Comparison of ENCODE assay signal across 17 cellular contexts in genomic region chr5:6847896-6848295, GRCh38.
DNase-seq lines count a peak whose midpoint lies in the region; ATAC-seq lines count a peak whose summit lies in the region.
"Had no signal": no experiment of that assay in that cellular context is flagged by ENCODE, and none has a peak within 500 bp of the region (broad histone marks: within the 10 kb centered on the region; RNA-seq: fewer than 3 reads in every experiment).

No MANE protein-coding gene starts in this region.

- H3K4me1 Mint-ChIP-seq in activated naive CD8-positive, alpha-beta T cell (ENCODE audit: low read depth): peaks cover 8% of the 10 kb centered on the region
- peaks cover 1% of the 10 kb centered on the region for H3K4me1 Mint-ChIP-seq in activated naive CD8-positive, alpha-beta T cell treated with anti-CD3 and anti-CD28 coated beads, Interleukin-2, amount 50 U/mL, for 24 hours
- peaks cover 12% of the 10 kb centered on the region for H3K4me1 Mint-ChIP-seq in T-helper 2 cell treated with Interferon-gamma antibody and Interleukin-4, amounts not matched to agents 5 μg/mL and 100 μg/mL, for 36 hours (ENCODE audit: low read depth)

- H3K36me3 Mint-ChIP-seq in activated naive CD8-positive, alpha-beta T cell: no peaks in the 10 kb centered on the region
- H3K36me3 Mint-ChIP-seq in activated naive CD8-positive, alpha-beta T cell treated with anti-CD3 and anti-CD28 coated beads, Interleukin-2, amount 50 U/mL, for 24 hours (ENCODE audit: low read depth): no peaks in the 10 kb centered on the region
- no peaks in the 10 kb centered on the region for H3K36me3 Mint-ChIP-seq in T-helper 2 cell treated with Interferon-gamma antibody and Interleukin-4, amounts not matched to agents 5 μg/mL and 100 μg/mL, for 36 hours (ENCODE audit: low read depth)

- H3K27ac Mint-ChIP-seq in activated naive CD8-positive, alpha-beta T cell: peak overlapping the region; percentile 4
- H3K27ac Mint-ChIP-seq in activated naive CD8-positive, alpha-beta T cell treated with anti-CD3 and anti-CD28 coated beads, Interleukin-2, amount 50 U/mL, for 24 hours: no peak overlapping the region
- H3K27ac Mint-ChIP-seq in T-helper 2 cell treated with Interferon-gamma antibody and Interleukin-4, amounts not matched to agents 5 μg/mL and 100 μg/mL, for 36 hours: no peak overlapping the region

- ATAC-seq in activated naive CD8-positive, alpha-beta T cell treated with anti-CD3 and anti-CD28 coated beads, Interleukin-2, amount 50 U/mL, for 24 hours: no peak
- ATAC-seq in HG03354 (IDR thresholded peaks at IDR 0.05; ENCODE audit: poor library complexity, severe bottlenecking, unreplicated experiment): peak; percentile 60
- no peak for ATAC-seq in Right ventricle myocardium superior (ENCODE audit: poor library complexity)
- ATAC-seq: A549, HCT116, K562 had no signal

- no peak overlapping the region for H3K4me3 Mint-ChIP-seq in activated naive CD8-positive, alpha-beta T cell
- no peak overlapping the region for H3K4me3 Mint-ChIP-seq in activated naive CD8-positive, alpha-beta T cell treated with anti-CD3 and anti-CD28 coated beads, Interleukin-2, amount 50 U/mL, for 24 hours
- H3K4me3 Mint-ChIP-seq in T-helper 2 cell treated with Interferon-gamma antibody and Interleukin-4, amounts not matched to agents 5 μg/mL and 100 μg/mL, for 36 hours: peak overlapping the region; percentile 2

- peaks cover 7% of the 10 kb centered on the region for H3K9me3 Mint-ChIP-seq in activated naive CD8-positive, alpha-beta T cell (ENCODE audit: low read depth)
- H3K9me3 Mint-ChIP-seq in activated naive CD8-positive, alpha-beta T cell treated with anti-CD3 and anti-CD28 coated beads, Interleukin-2, amount 50 U/mL, for 24 hours: peaks cover 9% of the 10 kb centered on the region
- H3K9me3 Mint-ChIP-seq in T-helper 2 cell treated with Interferon-gamma antibody and Interleukin-4, amounts not matched to agents 5 μg/mL and 100 μg/mL, for 36 hours: peaks cover 7% of the 10 kb centered on the region

- no peak for DNase-seq in activated naive CD8-positive, alpha-beta T cell treated with anti-CD3 and anti-CD28 coated beads, Interleukin-2, amount 50 U/mL, for 24 hours
- DNase-seq in T-helper 2 cell treated with Interferon-gamma antibody and Interleukin-4, amounts not matched to agents 5 μg/mL and 100 μg/mL, for 36 hours (ENCODE audit: low spot score): no peak
- DNase-seq in NCI-H128 (lab: John Stamatoyannopoulos, UW; ENCODE audit: unreplicated experiment): no peak
- no peak for DNase-seq in NCI-H446 treated with DMSO at 0.1 percent for 48 hours (lab: John Stamatoyannopoulos, UW)
- DNase-seq in Right ventricle myocardium superior: no peak
- no peak for DNase-seq in stimulated activated CD4-positive, alpha-beta T cell treated with anti-CD3 and anti-CD28 coated beads, Interleukin-2, amount 100 ng/mL, for 48 hours
- DNase-seq: GM23248, NCI-H1048, NCI-H1694 treated with DMSO at 0.1 percent for 48 hours, NCI-H774, PC-9, SW 1271 had no signal

- H3K27me3 Mint-ChIP-seq in activated naive CD8-positive, alpha-beta T cell: peaks cover under 1% of the 10 kb centered on the region
- H3K27me3 Mint-ChIP-seq in activated naive CD8-positive, alpha-beta T cell treated with anti-CD3 and anti-CD28 coated beads, Interleukin-2, amount 50 U/mL, for 24 hours: no peaks in the 10 kb centered on the region
- no peaks in the 10 kb centered on the region for H3K27me3 Mint-ChIP-seq in T-helper 2 cell treated with Interferon-gamma antibody and Interleukin-4, amounts not matched to agents 5 μg/mL and 100 μg/mL, for 36 hours (ENCODE audit: low read depth)

- intact Hi-C loops in Right ventricle myocardium superior (cut with DNase I): no loop called here
